ENCODE assay signal across 14 cellular contexts in genomic region chr13:32115069-32115468, GRCh38.
DNase-seq lines count a peak whose midpoint lies in the region; TF ChIP-seq lines count a peak whose summit lies in the region.
"Had no signal": no experiment of that assay in that cellular context is flagged by ENCODE, and none has a peak within 500 bp of the region (broad histone marks: within the 10 kb centered on the region; RNA-seq: fewer than 3 reads in every experiment).

No MANE protein-coding gene starts in this region.

- no peaks in the 10 kb centered on the region for H3K36me3 ChIP-seq in Karpas-422 (ENCODE audit: insufficient read depth, low read length)
- H3K36me3 ChIP-seq in GM23248 (ENCODE audit: low read depth), result no peaks in the 10 kb centered on the region

- H3K27me3 ChIP-seq in Karpas-422 (ENCODE audit: low read length) (no peaks in the 10 kb centered on the region), GM23248 (replicated peaks; ENCODE audit: insufficient read depth) (no peaks in the 10 kb centered on the region)

- no peaks in the 10 kb centered on the region for H3K9me3 ChIP-seq in Karpas-422 (ENCODE audit: low read length)
- H3K9me3 ChIP-seq in GM23248 (ENCODE audit: low read depth), result no peaks in the 10 kb centered on the region

- DNase-seq in DMS153 (lab: John Stamatoyannopoulos, UW), result peak; percentile 5
- no peak for DNase-seq in DMS153 treated with DMSO at 0.1 percent for 48 hours (lab: John Stamatoyannopoulos, UW; ENCODE audit: unreplicated experiment)
- peak; percentile 33 for DNase-seq in OCI-M1 (lab: John Stamatoyannopoulos, UW)
- DNase-seq in Karpas-422, result no peak
- DNase-seq in HuH-7 (ENCODE audit: low spot score), result no peak
- no peak for DNase-seq in GM23248
- DNase-seq: activated naive CD8-positive, alpha-beta T cell treated with anti-CD3 and anti-CD28 coated beads, Interleukin-2, amount 10 ng/mL, durations not matched to agents 7 days and 5 days; cerebellar nuclear complex; NCI-H2171 treated with DMSO at 0.1 percent for 48 hours; stimulated activated naive CD8-positive, alpha-beta T cell treated with anti-CD3 and anti-CD28 coated beads, Interleukin-15, amount 100 ng/mL, for 72 hours had no signal

- H3K4me1 Mint-ChIP-seq in nephron, result no peaks in the 10 kb centered on the region

- H3K36me3 Mint-ChIP-seq in nephron (ENCODE audit: low read depth), result no peaks in the 10 kb centered on the region
- H3K36me3 Mint-ChIP-seq: activated naive CD8-positive, alpha-beta T cell treated with anti-CD3 and anti-CD28 coated beads, Interleukin-2, amount 10 ng/mL, durations not matched to agents 7 days and 5 days; natural killer cell treated with Interleukin-12 subunit alpha and Interleukin-12 subunit beta and Interleukin-15 and Interleukin-18, amount 100 ng/mL, for 72 hours had no signal

- H3K79me2 ChIP-seq in Karpas-422 (ENCODE audit: low read length) (no peaks in the 10 kb centered on the region), GM23248 (ENCODE audit: insufficient read depth) (no peaks in the 10 kb centered on the region)

- H3F3A ChIP-seq in GM23248 (ENCODE audit: insufficient read depth), result no peaks in the 10 kb centered on the region

- H3K4me3 ChIP-seq in GM08714 (ENCODE audit: low read length) (0 out of 2 replicates have a peak overlapping the region, but pooled peaks have one; percentile 31), Karpas-422 (ENCODE audit: low read length) (no peak overlapping the region), GM23248 (no peak overlapping the region)

- 44 to 55% methylated on average over 2 of the region's 2 CpGs for WGBS in GM23248 (ENCODE audit: low coverage in 1 of 2, low lambda C conversion rate in 2 of 2, missing lambda C conversion rate in 2 of 2), 2 experiments

- TF ChIP-seq CTCF in nephron (IDR thresholded peaks at IDR 0.05; ENCODE audit: unreplicated experiment in 3 of 3), result no peak

- no peak overlapping the region for H3K27ac ChIP-seq in Karpas-422 (ENCODE audit: low read length)
- no peak overlapping the region for H3K27ac ChIP-seq in GM23248
- H3K27ac ChIP-seq: 22Rv1 had no signal

- no peak overlapping the region for H3K4me3 Mint-ChIP-seq in nephron
- H3K4me3 Mint-ChIP-seq: activated naive CD8-positive, alpha-beta T cell treated with anti-CD3 and anti-CD28 coated beads, Interleukin-2, amount 10 ng/mL, durations not matched to agents 7 days and 5 days; natural killer cell treated with Interleukin-12 subunit alpha and Interleukin-12 subunit beta and Interleukin-15 and Interleukin-18, amount 100 ng/mL, for 72 hours; stimulated activated naive CD8-positive, alpha-beta T cell treated with anti-CD3 and anti-CD28 coated beads, Interleukin-15, amount 100 ng/mL, for 72 hours had no signal

- H3K9me2 ChIP-seq in Karpas-422 (replicated peaks; ENCODE audit: insufficient read depth, low read length) (no peaks in the 10 kb centered on the region), GM23248 (ENCODE audit: insufficient read depth) (no peaks in the 10 kb centered on the region)

- H3K4me1 ChIP-seq in Karpas-422 (ENCODE audit: low read length) (no peaks in the 10 kb centered on the region), GM23248 (ENCODE audit: insufficient read depth) (no peaks in the 10 kb centered on the region)

- H3K27ac Mint-ChIP-seq in nephron, result peak overlapping the region; percentile 1 to 61 (median 19)
- H3K27ac Mint-ChIP-seq: activated naive CD8-positive, alpha-beta T cell treated with anti-CD3 and anti-CD28 coated beads, Interleukin-2, amount 10 ng/mL, durations not matched to agents 7 days and 5 days; natural killer cell treated with Interleukin-12 subunit alpha and Interleukin-12 subunit beta and Interleukin-15 and Interleukin-18, amount 100 ng/mL, for 72 hours; stimulated activated naive CD8-positive, alpha-beta T cell treated with anti-CD3 and anti-CD28 coated beads, Interleukin-15, amount 100 ng/mL, for 72 hours had no signal

- no peak overlapping the region for H2AFZ ChIP-seq in Karpas-422 (ENCODE audit: low read length)
- H2AFZ ChIP-seq in GM23248, result no peak overlapping the region

- H3K4me2 ChIP-seq in Karpas-422 (ENCODE audit: low read depth, low read length, poor library complexity, severe bottlenecking), result no peak overlapping the region
- H3K4me2 ChIP-seq in GM23248 (ENCODE audit: unreplicated experiment), result no peak overlapping the region

- no peaks in the 10 kb centered on the region for H3K27me3 Mint-ChIP-seq in nephron (ENCODE audit: low read depth)
- H3K27me3 Mint-ChIP-seq: activated naive CD8-positive, alpha-beta T cell treated with anti-CD3 and anti-CD28 coated beads, Interleukin-2, amount 10 ng/mL, durations not matched to agents 7 days and 5 days; natural killer cell treated with Interleukin-12 subunit alpha and Interleukin-12 subunit beta and Interleukin-15 and Interleukin-18, amount 100 ng/mL, for 72 hours; stimulated activated naive CD8-positive, alpha-beta T cell treated with anti-CD3 and anti-CD28 coated beads, Interleukin-15, amount 100 ng/mL, for 72 hours had no signal

- H4K20me1 ChIP-seq in Karpas-422 (ENCODE audit: insufficient read depth, low read depth, low read length) (no peaks in the 10 kb centered on the region), GM23248 (ENCODE audit: insufficient read depth) (no peaks in the 10 kb centered on the region)

- H3K9ac ChIP-seq in Karpas-422 (ENCODE audit: low read length), result no peak overlapping the region
- H3K9ac ChIP-seq in GM23248, result no peak overlapping the region

- in situ Hi-C loops in GM23248 (cut with MboI), result no loop called here

- H3K9me3 Mint-ChIP-seq in nephron, result no peaks in the 10 kb centered on the region
- H3K9me3 Mint-ChIP-seq: activated naive CD8-positive, alpha-beta T cell treated with anti-CD3 and anti-CD28 coated beads, Interleukin-2, amount 10 ng/mL, durations not matched to agents 7 days and 5 days; natural killer cell treated with Interleukin-12 subunit alpha and Interleukin-12 subunit beta and Interleukin-15 and Interleukin-18, amount 100 ng/mL, for 72 hours; stimulated activated naive CD8-positive, alpha-beta T cell treated with anti-CD3 and anti-CD28 coated beads, Interleukin-15, amount 100 ng/mL, for 72 hours had no signal

Comparison
In these comparisons a context has a peak if more than half of its experiments do, and no peak if none do; other contexts are left out.
1. DNase-seq: peak in DMS153 (single experiment) and OCI-M1 (single experiment); none in DMS153 treated with DMSO at 0.1 percent for 48 hours (single experiment), Karpas-422 (single experiment), HuH-7 (single experiment) and GM23248 (single experiment).